Comparison of ENCODE assay signal across 1 cellular context in the genomic region with DNA sequence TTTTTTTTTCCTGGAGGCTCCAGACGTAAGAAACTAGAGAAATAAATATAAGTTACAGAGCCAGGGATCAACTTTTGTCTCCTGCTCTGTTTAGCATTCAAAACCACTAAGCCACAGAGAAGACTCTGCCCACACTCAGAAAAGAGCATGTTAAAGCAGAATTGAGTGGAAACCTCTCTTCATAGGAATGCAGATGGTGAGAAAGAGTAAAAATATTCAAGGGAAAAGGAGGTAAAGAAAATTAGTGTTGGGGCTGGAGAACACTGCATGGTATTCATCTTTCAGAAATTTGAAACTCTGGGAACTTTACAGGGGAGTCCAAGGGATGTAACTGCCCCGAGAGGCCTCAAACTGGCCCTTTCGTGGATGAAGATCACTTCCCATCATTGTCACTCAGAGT.
TF ChIP-seq lines count a peak whose summit lies in the region.

No MANE protein-coding gene starts in this region.

TF ChIP-seq in WTC11, 78 proteins besides CTCF, POLR2A, EP300 and RAD21 (continued from another document):
- TF ChIP-seq ZNF532 (CRISPR knock-in tag; IDR thresholded peaks at IDR 0.05; ENCODE audit: borderline replicate concordance) (no peak), PREB (CRISPR knock-in tag; IDR thresholded peaks at IDR 0.05; ENCODE audit: borderline replicate concordance) (no peak), MYBL2 (CRISPR knock-in tag; IDR thresholded peaks at IDR 0.05) (no peak), ETV6 (CRISPR knock-in tag; IDR thresholded peaks at IDR 0.05) (no peak), E2F4 (CRISPR knock-in tag; IDR thresholded peaks at IDR 0.05; ENCODE audit: borderline replicate concordance, low read depth) (no peak), GRHL2 (CRISPR knock-in tag; IDR thresholded peaks at IDR 0.05; ENCODE audit: insufficient replicate concordance, severe bottlenecking) (no peak), NFYB (CRISPR knock-in tag; conservative IDR thresholded peaks at IDR 0.05; ENCODE audit: low read depth) (no peak), ZBTB21 (CRISPR knock-in tag; IDR thresholded peaks at IDR 0.05; ENCODE audit: borderline replicate concordance) (no peak), ATF1 (CRISPR knock-in tag; IDR thresholded peaks at IDR 0.05) (no peak)
- TF ChIP-seq, protein P1, sequence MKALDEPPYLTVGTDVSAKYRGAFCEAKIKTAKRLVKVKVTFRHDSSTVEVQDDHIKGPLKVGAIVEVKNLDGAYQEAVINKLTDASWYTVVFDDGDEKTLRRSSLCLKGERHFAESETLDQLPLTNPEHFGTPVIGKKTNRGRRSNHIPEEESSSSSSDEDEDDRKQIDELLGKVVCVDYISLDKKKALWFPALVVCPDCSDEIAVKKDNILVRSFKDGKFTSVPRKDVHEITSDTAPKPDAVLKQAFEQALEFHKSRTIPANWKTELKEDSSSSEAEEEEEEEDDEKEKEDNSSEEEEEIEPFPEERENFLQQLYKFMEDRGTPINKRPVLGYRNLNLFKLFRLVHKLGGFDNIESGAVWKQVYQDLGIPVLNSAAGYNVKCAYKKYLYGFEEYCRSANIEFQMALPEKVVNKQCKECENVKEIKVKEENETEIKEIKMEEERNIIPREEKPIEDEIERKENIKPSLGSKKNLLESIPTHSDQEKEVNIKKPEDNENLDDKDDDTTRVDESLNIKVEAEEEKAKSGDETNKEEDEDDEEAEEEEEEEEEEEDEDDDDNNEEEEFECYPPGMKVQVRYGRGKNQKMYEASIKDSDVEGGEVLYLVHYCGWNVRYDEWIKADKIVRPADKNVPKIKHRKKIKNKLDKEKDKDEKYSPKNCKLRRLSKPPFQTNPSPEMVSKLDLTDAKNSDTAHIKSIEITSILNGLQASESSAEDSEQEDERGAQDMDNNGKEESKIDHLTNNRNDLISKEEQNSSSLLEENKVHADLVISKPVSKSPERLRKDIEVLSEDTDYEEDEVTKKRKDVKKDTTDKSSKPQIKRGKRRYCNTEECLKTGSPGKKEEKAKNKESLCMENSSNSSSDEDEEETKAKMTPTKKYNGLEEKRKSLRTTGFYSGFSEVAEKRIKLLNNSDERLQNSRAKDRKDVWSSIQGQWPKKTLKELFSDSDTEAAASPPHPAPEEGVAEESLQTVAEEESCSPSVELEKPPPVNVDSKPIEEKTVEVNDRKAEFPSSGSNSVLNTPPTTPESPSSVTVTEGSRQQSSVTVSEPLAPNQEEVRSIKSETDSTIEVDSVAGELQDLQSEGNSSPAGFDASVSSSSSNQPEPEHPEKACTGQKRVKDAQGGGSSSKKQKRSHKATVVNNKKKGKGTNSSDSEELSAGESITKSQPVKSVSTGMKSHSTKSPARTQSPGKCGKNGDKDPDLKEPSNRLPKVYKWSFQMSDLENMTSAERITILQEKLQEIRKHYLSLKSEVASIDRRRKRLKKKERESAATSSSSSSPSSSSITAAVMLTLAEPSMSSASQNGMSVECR (CRISPR knock-in tag; IDR thresholded peaks at IDR 0.05; ENCODE audit: borderline replicate concordance): no peak
- TF ChIP-seq, protein P2, sequence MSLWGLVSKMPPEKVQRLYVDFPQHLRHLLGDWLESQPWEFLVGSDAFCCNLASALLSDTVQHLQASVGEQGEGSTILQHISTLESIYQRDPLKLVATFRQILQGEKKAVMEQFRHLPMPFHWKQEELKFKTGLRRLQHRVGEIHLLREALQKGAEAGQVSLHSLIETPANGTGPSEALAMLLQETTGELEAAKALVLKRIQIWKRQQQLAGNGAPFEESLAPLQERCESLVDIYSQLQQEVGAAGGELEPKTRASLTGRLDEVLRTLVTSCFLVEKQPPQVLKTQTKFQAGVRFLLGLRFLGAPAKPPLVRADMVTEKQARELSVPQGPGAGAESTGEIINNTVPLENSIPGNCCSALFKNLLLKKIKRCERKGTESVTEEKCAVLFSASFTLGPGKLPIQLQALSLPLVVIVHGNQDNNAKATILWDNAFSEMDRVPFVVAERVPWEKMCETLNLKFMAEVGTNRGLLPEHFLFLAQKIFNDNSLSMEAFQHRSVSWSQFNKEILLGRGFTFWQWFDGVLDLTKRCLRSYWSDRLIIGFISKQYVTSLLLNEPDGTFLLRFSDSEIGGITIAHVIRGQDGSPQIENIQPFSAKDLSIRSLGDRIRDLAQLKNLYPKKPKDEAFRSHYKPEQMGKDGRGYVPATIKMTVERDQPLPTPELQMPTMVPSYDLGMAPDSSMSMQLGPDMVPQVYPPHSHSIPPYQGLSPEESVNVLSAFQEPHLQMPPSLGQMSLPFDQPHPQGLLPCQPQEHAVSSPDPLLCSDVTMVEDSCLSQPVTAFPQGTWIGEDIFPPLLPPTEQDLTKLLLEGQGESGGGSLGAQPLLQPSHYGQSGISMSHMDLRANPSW (CRISPR knock-in tag; conservative IDR thresholded peaks at IDR 0.05; ENCODE audit: low read depth): no peak
TF ChIP-seq in WTC11: peak in this region for 0.
